ENCODE assay signal across 16 cellular contexts in genomic region chr3:16900779-16901440, GRCh38. TPM values are rescaled to one million over a fixed set of nuclear protein-coding genes. Genes with fewer than 3 reads are reported as not detected.
DNase-seq lines count a peak whose midpoint lies in the region; ATAC-seq and TF ChIP-seq lines count a peak whose summit lies in the region.
"Had no signal": no experiment of that assay in that cellular context is flagged by ENCODE, and none has a peak within 500 bp of the region (broad histone marks: within the 10 kb centered on the region; RNA-seq: fewer than 3 reads in every experiment).

No MANE protein-coding gene starts in this region.

- no peak overlapping the region for H3K9ac ChIP-seq in Karpas-422 (ENCODE audit: low read length)

- H3K4me3 Mint-ChIP-seq in activated naive CD4-positive, alpha-beta T cell treated with anti-CD3 and anti-CD28 coated beads, Interleukin-2, amount 10 ng/mL, durations not matched to agents 7 days and 5 days, result peak overlapping the region; percentile 55
- H3K4me3 Mint-ChIP-seq in T-helper 2 cell treated with Interferon-gamma antibody and Interleukin-4, amounts not matched to agents 5 μg/mL and 100 μg/mL, for 36 hours, result peak overlapping the region; percentile 45
- no peak overlapping the region for H3K4me3 Mint-ChIP-seq in stimulated activated naive B cell treated with anti-CD40 and anti-IgM and Interleukin-4, amounts not matched to agents 10 μg/mL and 1 μg/mL and 100 μg/mL, for 72 hours

- H3K36me3 ChIP-seq in heart right ventricle (no peaks in the 10 kb centered on the region), osteoblast (ENCODE audit: insufficient read depth, low read length) (no peaks in the 10 kb centered on the region), Karpas-422 (ENCODE audit: insufficient read depth, low read length) (no peaks in the 10 kb centered on the region)
- H3K36me3 ChIP-seq: lower lobe of right lung had no signal

- no peak for DNase-seq in activated naive CD4-positive, alpha-beta T cell treated with anti-CD3 and anti-CD28 coated beads, Interleukin-2, amount 10 ng/mL, durations not matched to agents 7 days and 5 days
- DNase-seq in activated naive CD4-positive, alpha-beta T cell treated with anti-CD3 and anti-CD28 coated beads, Interleukin-2, amount 50 U/mL, for 16 hours, result no peak
- no peak for DNase-seq in T-helper 2 cell treated with Interferon-gamma antibody and Interleukin-4, amounts not matched to agents 5 μg/mL and 100 μg/mL, for 36 hours (ENCODE audit: low spot score)
- DNase-seq in heart right ventricle (no peak), NCI-H1048 (lab: John Stamatoyannopoulos, UW) (no peak), osteoblast (ENCODE audit: insufficient read length, low spot score, missing footprints) (no peak), Karpas-422 (no peak)
- no peak for DNase-seq in stimulated activated naive B cell treated with anti-CD40 and anti-IgM and Interleukin-4, amounts not matched to agents 10 μg/mL and 1 μg/mL and 100 μg/mL, for 72 hours
- DNase-seq: activated CD4-positive, CD25-positive, alpha-beta regulatory T cell treated with anti-CD3 and anti-CD28 coated beads, Interleukin-2, amount 50 U/mL, for 72 hours; erythroblast; GDM1; lower lobe of right lung; NCI-H1694; NCI-H446; stimulated activated CD4-positive, alpha-beta T cell treated with anti-CD3 and anti-CD28 coated beads, Interleukin-12 subunit alpha, Interleukin-12 subunit beta, amount 100 ng/mL, for 4 hours had no signal

- H3K4me1 ChIP-seq in heart right ventricle, result peaks cover 0 to 94% (median 72%) of the 10 kb centered on the region in 9 donors
- no peaks in the 10 kb centered on the region for H3K4me1 ChIP-seq in osteoblast (ENCODE audit: insufficient read depth, low read length)
- H3K4me1 ChIP-seq in Karpas-422 (ENCODE audit: low read length), result no peaks in the 10 kb centered on the region

- H3K4me1 Mint-ChIP-seq in activated naive CD4-positive, alpha-beta T cell treated with anti-CD3 and anti-CD28 coated beads, Interleukin-2, amount 10 ng/mL, durations not matched to agents 7 days and 5 days, result peaks cover 99% of the 10 kb centered on the region
- H3K4me1 Mint-ChIP-seq in T-helper 2 cell treated with Interferon-gamma antibody and Interleukin-4, amounts not matched to agents 5 μg/mL and 100 μg/mL, for 36 hours (ENCODE audit: low read depth), result peaks cover 88% of the 10 kb centered on the region
- peaks cover 67 to 96% of the 10 kb centered on the region in 2 donors for H3K4me1 Mint-ChIP-seq in stimulated activated naive B cell treated with anti-CD40 and anti-IgM and Interleukin-4, amounts not matched to agents 10 μg/mL and 1 μg/mL and 100 μg/mL, for 72 hours

- 42 to 45% methylated on average over 4 of the region's 4 CpGs for WGBS in heart right ventricle, 2 donors

- H3K4me3 ChIP-seq in heart right ventricle, result peak overlapping the region in 9 of 10 donors; percentile 23 to 55 (median 38)
- H3K4me3 ChIP-seq in osteoblast (ENCODE audit: insufficient read depth, low read length), result no peak overlapping the region
- no peak overlapping the region for H3K4me3 ChIP-seq in Karpas-422 (ENCODE audit: low read length)
- H3K4me3 ChIP-seq: lower lobe of right lung had no signal

- H2AFZ ChIP-seq in osteoblast (ENCODE audit: low read length) (no peak overlapping the region), Karpas-422 (ENCODE audit: low read length) (no peak overlapping the region)

- no peaks in the 10 kb centered on the region for H3K79me2 ChIP-seq in osteoblast (ENCODE audit: insufficient read depth, low read length)
- no peaks in the 10 kb centered on the region for H3K79me2 ChIP-seq in Karpas-422 (ENCODE audit: low read length)

- TF ChIP-seq CTCF in heart right ventricle (IDR thresholded peaks at IDR 0.05) (no peak), osteoblast (IDR thresholded peaks at IDR 0.05; ENCODE audit: extremely low read depth, low read depth, low read length) (no peak)

- H3K4me2 ChIP-seq in osteoblast (ENCODE audit: insufficient read depth, low read length) (no peak overlapping the region), Karpas-422 (ENCODE audit: low read depth, low read length, poor library complexity, severe bottlenecking) (no peak overlapping the region)

- H3K36me3 Mint-ChIP-seq in activated naive CD4-positive, alpha-beta T cell treated with anti-CD3 and anti-CD28 coated beads, Interleukin-2, amount 10 ng/mL, durations not matched to agents 7 days and 5 days, result peaks cover 53% of the 10 kb centered on the region
- peaks cover 18% of the 10 kb centered on the region for H3K36me3 Mint-ChIP-seq in T-helper 2 cell treated with Interferon-gamma antibody and Interleukin-4, amounts not matched to agents 5 μg/mL and 100 μg/mL, for 36 hours (ENCODE audit: low read depth)
- peaks cover 28 to 40% of the 10 kb centered on the region in 2 donors for H3K36me3 Mint-ChIP-seq in stimulated activated naive B cell treated with anti-CD40 and anti-IgM and Interleukin-4, amounts not matched to agents 10 μg/mL and 1 μg/mL and 100 μg/mL, for 72 hours

- H3K27me3 ChIP-seq in heart right ventricle (no peaks in the 10 kb centered on the region), osteoblast (ENCODE audit: insufficient read depth, low read length) (no peaks in the 10 kb centered on the region), Karpas-422 (ENCODE audit: low read length) (no peaks in the 10 kb centered on the region)

- H3K9me3 Mint-ChIP-seq in activated naive CD4-positive, alpha-beta T cell treated with anti-CD3 and anti-CD28 coated beads, Interleukin-2, amount 10 ng/mL, durations not matched to agents 7 days and 5 days, result no peaks in the 10 kb centered on the region
- no peaks in the 10 kb centered on the region for H3K9me3 Mint-ChIP-seq in T-helper 2 cell treated with Interferon-gamma antibody and Interleukin-4, amounts not matched to agents 5 μg/mL and 100 μg/mL, for 36 hours
- peaks cover 4 to 10% of the 10 kb centered on the region in 2 donors for H3K9me3 Mint-ChIP-seq in stimulated activated naive B cell treated with anti-CD40 and anti-IgM and Interleukin-4, amounts not matched to agents 10 μg/mL and 1 μg/mL and 100 μg/mL, for 72 hours

- no peaks in the 10 kb centered on the region for H3K27me3 Mint-ChIP-seq in activated naive CD4-positive, alpha-beta T cell treated with anti-CD3 and anti-CD28 coated beads, Interleukin-2, amount 10 ng/mL, durations not matched to agents 7 days and 5 days
- no peaks in the 10 kb centered on the region for H3K27me3 Mint-ChIP-seq in T-helper 2 cell treated with Interferon-gamma antibody and Interleukin-4, amounts not matched to agents 5 μg/mL and 100 μg/mL, for 36 hours (ENCODE audit: low read depth)
- H3K27me3 Mint-ChIP-seq in stimulated activated naive B cell treated with anti-CD40 and anti-IgM and Interleukin-4, amounts not matched to agents 10 μg/mL and 1 μg/mL and 100 μg/mL, for 72 hours, result no peaks in the 10 kb centered on the region

- H3K9me3 ChIP-seq in heart right ventricle (no peaks in the 10 kb centered on the region), osteoblast (ENCODE audit: low read depth, low read length) (no peaks in the 10 kb centered on the region), Karpas-422 (ENCODE audit: low read length) (no peaks in the 10 kb centered on the region)
- H3K9me3 ChIP-seq: lower lobe of right lung had no signal

- H3K27ac ChIP-seq in heart right ventricle, result peak overlapping the region; percentile 30 to 84 (median 62)
- H3K27ac ChIP-seq in osteoblast (ENCODE audit: low read depth, low read length), result no peak overlapping the region
- no peak overlapping the region for H3K27ac ChIP-seq in Karpas-422 (ENCODE audit: low read length)
- H3K27ac ChIP-seq: lower lobe of right lung had no signal

- H4K20me1 ChIP-seq in osteoblast (ENCODE audit: insufficient read depth, low read length), result no peaks in the 10 kb centered on the region
- no peaks in the 10 kb centered on the region; the same call in 1 of the 2 replicates for H4K20me1 ChIP-seq in Karpas-422 (ENCODE audit: insufficient read depth, low read depth, low read length)

- CTCF ChIA-PET in activated naive CD4-positive, alpha-beta T cell treated with anti-CD3 and anti-CD28 coated beads, Interleukin-2, amount 10 ng/mL, durations not matched to agents 7 days and 5 days (lab: Charles Lee), result interaction anchor here (0.8 to 1.3 kb wide), 4 partner anchors 12 to 266 kb away, joined by 3 read pairs; partner anchors contain the start of gene PLCL2

- intact Hi-C loops in heart right ventricle (cut with DNase I), result loop anchor here in 1 of 10 donors (10.0 kb wide), 1 partner anchor 124 kb away; no protein-coding TSS in a partner anchor

- H3K9me2 ChIP-seq in Karpas-422 (replicated peaks; ENCODE audit: insufficient read depth, low read length), result no peaks in the 10 kb centered on the region

- H3K27ac Mint-ChIP-seq in activated naive CD4-positive, alpha-beta T cell treated with anti-CD3 and anti-CD28 coated beads, Interleukin-2, amount 10 ng/mL, durations not matched to agents 7 days and 5 days, result peak overlapping the region; percentile 93
- peak overlapping the region; percentile 79 for H3K27ac Mint-ChIP-seq in T-helper 2 cell treated with Interferon-gamma antibody and Interleukin-4, amounts not matched to agents 5 μg/mL and 100 μg/mL, for 36 hours
- peak overlapping the region; percentile 48 for H3K27ac Mint-ChIP-seq in stimulated activated naive B cell treated with anti-CD40 and anti-IgM and Interleukin-4, amounts not matched to agents 10 μg/mL and 1 μg/mL and 100 μg/mL, for 72 hours

- ATAC-seq in heart right ventricle, result peak in 1 of 8 donors; percentile 7
- ATAC-seq in stimulated activated naive B cell treated with anti-CD40 and anti-IgM and Interleukin-4, amounts not matched to agents 10 μg/mL and 1 μg/mL and 100 μg/mL, for 72 hours (replicated peaks), result no peak

RNA-seq across cellular contexts. Expression of gene PLCL2, which starts 16.2 kb away (rescaled TPM):
- total RNA-seq in heart right ventricle (10 to 100 TPM; 35.5 to 79.8 (median 57.0) TPM), osteoblast (5.1 and 6.5 TPM in 2 replicates)
- polyA plus RNA-seq in heart right ventricle, result 10 to 100 TPM in 1 of 2 donors, 1 to 10 TPM in 1; 8.7 to 12.8 TPM
- total RNA-seq in Karpas-422 (2014; rRNA removed; shearing (Covaris generic); ENCODE audit: low replicate concordance), result 2.5 and 3.8 TPM in 2 replicates
- total RNA-seq: LHCN-M2 had no signal

Comparison
In these comparisons a context has a peak if more than half of its experiments do, and no peak if none do; other contexts are left out.
1. H3K4me3 Mint-ChIP-seq: peak in activated naive CD4-positive, alpha-beta T cell treated with anti-CD3 and anti-CD28 coated beads, Interleukin-2, amount 10 ng/mL, durations not matched to agents 7 days and 5 days (single experiment) and T-helper 2 cell treated with Interferon-gamma antibody and Interleukin-4, amounts not matched to agents 5 μg/mL and 100 μg/mL, for 36 hours (single experiment); none in stimulated activated naive B cell treated with anti-CD40 and anti-IgM and Interleukin-4, amounts not matched to agents 10 μg/mL and 1 μg/mL and 100 μg/mL, for 72 hours (0 of 2).
2. H3K27ac ChIP-seq: peak in heart right ventricle (10 of 10); none in osteoblast (single experiment) and Karpas-422 (single experiment).
3. H3K4me3 ChIP-seq: peak in heart right ventricle (9 of 10); none in osteoblast (single experiment) and Karpas-422 (single experiment).
4. Peak in every context shown above with its lines, with median percentiles within 50 percentile points of each other: H3K27ac Mint-ChIP-seq.